ENCODE assay signal across 20 cellular contexts in the genomic region with DNA sequence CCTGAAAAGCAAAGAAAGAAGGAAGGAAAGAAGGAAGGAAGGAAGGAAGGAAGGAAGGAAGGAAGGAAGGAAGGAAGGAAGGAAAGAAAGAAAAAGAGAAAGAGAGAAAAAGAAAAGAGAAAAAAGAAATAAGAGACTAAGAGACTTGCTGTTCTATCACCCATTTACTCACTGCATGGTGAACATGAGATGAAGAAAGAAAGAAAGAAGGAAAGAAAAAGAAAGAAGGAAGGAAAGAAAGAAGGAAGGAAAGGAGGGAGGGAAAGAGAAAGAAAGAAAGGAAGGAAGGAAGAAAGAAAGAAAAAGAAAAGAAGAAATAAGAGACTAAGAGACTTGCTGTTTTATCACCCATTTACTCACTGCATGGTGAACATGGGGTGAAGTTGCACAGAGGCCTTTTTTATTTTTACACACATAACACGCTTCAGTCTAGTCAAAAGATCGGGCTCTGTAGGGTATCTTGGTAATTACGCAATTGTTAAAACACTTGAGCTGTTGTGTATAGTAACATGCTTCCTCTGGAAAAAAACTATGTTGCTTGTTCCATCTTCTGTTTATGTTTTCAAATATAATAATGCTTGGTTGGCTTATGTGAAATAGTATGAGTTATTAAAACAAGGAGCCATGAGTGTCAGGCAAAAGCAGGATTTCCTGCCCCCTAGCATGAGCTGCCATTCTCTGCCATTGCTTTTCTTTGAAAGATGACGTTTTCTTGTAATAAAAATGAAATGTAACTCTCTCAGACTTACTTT.
DNase-seq lines count a peak whose midpoint lies in the region; ATAC-seq, FAIRE-seq and TF ChIP-seq lines count a peak whose summit lies in the region.
"Had no signal": no experiment of that assay in that cellular context is flagged by ENCODE, and none has a peak within 500 bp of the region (broad histone marks: within the 10 kb centered on the region; RNA-seq: fewer than 3 reads in every experiment).

No MANE protein-coding gene starts in this region.

- H3K9me3 Mint-ChIP-seq in CD14-positive monocyte: peaks cover 0 to 9% (median 4%) of the 10 kb centered on the region in 7 donors
- peaks cover 2% of the 10 kb centered on the region for H3K9me3 Mint-ChIP-seq in neural crest cell
- H3K9me3 Mint-ChIP-seq: activated B cell treated with CpG ODN at 0.5 μM for 24 hours, memory B cell had no signal

- BruUV-seq in endothelial cell of umbilical vein (replicated peaks; lab: Mats Ljungman, UMichigan): no TSS peak

- H3K27me3 Mint-ChIP-seq in CD14-positive monocyte (ENCODE audit: low read depth in 3 of 3) (peaks cover 0 to 2% (median 0%) of the 10 kb centered on the region in 3 donors), neural crest cell (ENCODE audit: low read depth) (no peaks in the 10 kb centered on the region)
- H3K27me3 Mint-ChIP-seq: activated B cell treated with CpG ODN at 0.5 μM for 24 hours; activated CD8-positive, alpha-beta memory T cell treated with anti-CD3 and anti-CD28 coated beads, Interleukin-2, amount 10 ng/mL, durations not matched to agents 7 days and 5 days; memory B cell had no signal

- H3K4me3 Mint-ChIP-seq in CD14-positive monocyte (peak overlapping the region in 1 of 2 donors; percentile 44), neural crest cell (peak overlapping the region; percentile 30)
- H3K4me3 Mint-ChIP-seq: activated B cell treated with CpG ODN at 0.5 μM for 24 hours; activated CD8-positive, alpha-beta memory T cell treated with anti-CD3 and anti-CD28 coated beads, Interleukin-2, amount 10 ng/mL, durations not matched to agents 7 days and 5 days; memory B cell had no signal

- H3K9ac ChIP-seq in endothelial cell of umbilical vein (replicated peaks; ENCODE audit: extremely low read depth, insufficient read depth, low read length): no peak overlapping the region
- H3K9ac ChIP-seq in SK-N-SH: no peak overlapping the region
- H3K9ac ChIP-seq: KMS-11 had no signal

- TF ChIP-seq RAD21 in SK-N-SH (IDR thresholded peaks at IDR 0.05; ENCODE audit: low read length): no peak

- POLR2A ChIA-PET in endothelial cell of umbilical vein (lab: Charles Lee) (no interaction called here), SK-N-SH (lab: Yijun Ruan, JAX) (interaction anchor here (0.9 to 1.3 kb wide), 2 partner anchors 59 to 117 kb away, joined by 4 to 6 read pairs; no protein-coding TSS in a partner anchor)

- H3K4me2 ChIP-seq in endothelial cell of umbilical vein (ENCODE audit: insufficient read depth, low read length) (no peak overlapping the region), SK-N-SH (no peak overlapping the region)
- H3K4me2 ChIP-seq: KMS-11 had no signal

- TF ChIP-seq EP300 in SK-N-SH (IDR thresholded peaks at IDR 0.05; ENCODE audit: borderline replicate concordance in 1 of 2, low read depth in 1 of 2, low read length in 1 of 2): no peak

- no peak for TF ChIP-seq CTCF in CD14-positive monocyte (IDR thresholded peaks at IDR 0.05)
- TF ChIP-seq CTCF in endothelial cell of umbilical vein (IDR thresholded peaks at IDR 0.05; ENCODE audit: extremely low read depth in 1 of 2, insufficient read depth in 1 of 2, low read depth in 1 of 2, low read length in 2 of 2): no peak
- no peak for TF ChIP-seq CTCF in neural crest cell (conservative IDR thresholded peaks at IDR 0.05)
- TF ChIP-seq CTCF in BE2C (IDR thresholded peaks at IDR 0.05; ENCODE audit: low read depth, low read length): no peak
- TF ChIP-seq CTCF in SK-N-SH (IDR thresholded peaks at IDR 0.05): no peak

- H3K4me1 ChIP-seq in endothelial cell of umbilical vein (ENCODE audit: control insufficient read depth, extremely low read depth, insufficient read depth, low read length): peaks cover 2% of the 10 kb centered on the region
- peaks cover 28% of the 10 kb centered on the region for H3K4me1 ChIP-seq in BE2C
- peaks cover 7 to 12% of the 10 kb centered on the region in 2 experiments; a peak in 2 of 4 replicates for H3K4me1 ChIP-seq in SK-N-SH (ENCODE audit: control insufficient read depth in 1 of 2, insufficient read depth in 2 of 2, low read depth in 1 of 2, low read length in 1 of 2)

- peak overlapping the region in 5 of 7 donors; percentile 3 to 72 (median 46) for H3K27ac Mint-ChIP-seq in CD14-positive monocyte
- H3K27ac Mint-ChIP-seq in neural crest cell (ENCODE audit: unreplicated experiment): peak overlapping the region; percentile 81
- H3K27ac Mint-ChIP-seq: activated B cell treated with CpG ODN at 0.5 μM for 24 hours; activated CD8-positive, alpha-beta memory T cell treated with anti-CD3 and anti-CD28 coated beads, Interleukin-2, amount 10 ng/mL, durations not matched to agents 7 days and 5 days; memory B cell had no signal

- H3K9me1 ChIP-seq in endothelial cell of umbilical vein (replicated peaks; ENCODE audit: control insufficient read depth, extremely low read depth, insufficient read depth, low read length): no peaks in the 10 kb centered on the region

- no peak for TF ChIP-seq POLR2A in endothelial cell of umbilical vein (IDR thresholded peaks at IDR 0.05; ENCODE audit: low read depth, low read length)

- no peak overlapping the region for H3K27ac ChIP-seq in endothelial cell of umbilical vein (ENCODE audit: insufficient read depth, low read depth, low read length)
- no peak overlapping the region for H3K27ac ChIP-seq in SK-N-SH (ENCODE audit: low read depth in 2 of 2, low read length in 1 of 2)
- H3K27ac ChIP-seq: cardiac muscle cell, foreskin keratinocyte, KMS-11, Peyer's patch had no signal

- H3K36me3 ChIP-seq in endothelial cell of umbilical vein (ENCODE audit: control insufficient read depth in 2 of 2, extremely low read depth in 1 of 2, insufficient read depth in 2 of 2, low read length in 2 of 2) (no peaks in the 10 kb centered on the region), BE2C (no peaks in the 10 kb centered on the region), SK-N-SH (replicated peaks in 1 of 2; ENCODE audit: control insufficient read depth in 1 of 2, insufficient read depth in 2 of 2, low read length in 1 of 2) (no peaks in the 10 kb centered on the region)
- H3K36me3 ChIP-seq: cardiac muscle cell, pancreas, Peyer's patch had no signal

- DNase-seq in CD14-positive monocyte (ENCODE audit: low spot score) (no peak), NOMO-1 treated with dmso at 0.1 percent for 144 hours (lab: John Stamatoyannopoulos, UW; ENCODE audit: unreplicated experiment) (peak; percentile 17), endothelial cell of umbilical vein (ENCODE audit: low read depth, low spot score) (peak; percentile 82), neural crest cell (ENCODE audit: low read depth, low spot score) (no peak), BE2C (no peak), SK-N-SH (no peak)
- no peak for DNase-seq in activated T-cell treated with anti-CD3 and anti-CD28 coated beads, Interleukin-2, amount 50 U/mL, for 48 hours
- DNase-seq: activated B cell treated with CpG ODN at 0.5 μM for 24 hours; activated CD8-positive, alpha-beta memory T cell treated with anti-CD3 and anti-CD28 coated beads, Interleukin-2, amount 10 ng/mL, durations not matched to agents 7 days and 5 days; activated naive CD4-positive, alpha-beta T cell; NCI-H1436 treated with DMSO at 0.1 percent for 48 hours; pancreas; Peyer's patch; T-helper 1 cell had no signal

- H3K27me3 ChIP-seq in endothelial cell of umbilical vein (ENCODE audit: control insufficient read depth in 2 of 2, insufficient read depth in 2 of 2, low read length in 2 of 2): no peaks in the 10 kb centered on the region
- no peaks in the 10 kb centered on the region for H3K27me3 ChIP-seq in BE2C
- H3K27me3 ChIP-seq in SK-N-SH (ENCODE audit: insufficient read depth): no peaks in the 10 kb centered on the region
- H3K27me3 ChIP-seq: cardiac muscle cell, foreskin keratinocyte, pancreas, Peyer's patch had no signal

- H3K9me3 ChIP-seq in endothelial cell of umbilical vein (replicated peaks; ENCODE audit: control insufficient read depth, insufficient read depth, low read length) (no peaks in the 10 kb centered on the region), BE2C (no peaks in the 10 kb centered on the region), SK-N-SH (no peaks in the 10 kb centered on the region)
- H3K9me3 ChIP-seq: pancreas, Peyer's patch had no signal

- 93% methylated on average over 4 of the region's 4 CpGs for WGBS in SK-N-SH (ENCODE audit: low lambda C conversion rate)

- dilution Hi-C loops in endothelial cell of umbilical vein (cut with MboI; ENCODE audit: extremely low pct_ligation_motif_present, low sequenced_read_pairs): no loop called here

- H3K4me1 Mint-ChIP-seq in CD14-positive monocyte: peaks cover 24% of the 10 kb centered on the region
- H3K4me1 Mint-ChIP-seq in neural crest cell: peaks cover 49% of the 10 kb centered on the region

- ATAC-seq in GM18517 (IDR thresholded peaks at IDR 0.05; ENCODE audit: unreplicated experiment): no peak
- ATAC-seq: activated CD8-positive, alpha-beta memory T cell treated with anti-CD3 and anti-CD28 coated beads, Interleukin-2, amount 10 ng/mL, durations not matched to agents 7 days and 5 days; foreskin keratinocyte had no signal

- no peaks in the 10 kb centered on the region for H3F3A ChIP-seq in SK-N-SH (replicated peaks; ENCODE audit: insufficient read depth)

- FAIRE-seq in endothelial cell of umbilical vein (lab: Jason Lieb, UNC): peak; percentile 71
- FAIRE-seq: GM12891, pancreas had no signal

- CTCF ChIA-PET in endothelial cell of umbilical vein (lab: Charles Lee): interaction anchor here (0.8 to 1.4 kb wide), 3 partner anchors 10 to 1195 kb away, joined by 3 to 4 read pairs (median 3); no protein-coding TSS in a partner anchor
- CTCF ChIA-PET in SK-N-SH (lab: Yijun Ruan, JAX): interaction anchor here (0.6 to 0.8 kb wide), 2 partner anchors 64 to 65 kb away, joined by 3 read pairs; no protein-coding TSS in a partner anchor

- intact Hi-C loops in CD14-positive monocyte (cut with micrococcal nuclease): no loop called here
- intact Hi-C loops in endothelial cell of umbilical vein (cut with micrococcal nuclease): no loop called here

- H3K9me2 ChIP-seq in SK-N-SH: no peaks in the 10 kb centered on the region

- H3K79me2 ChIP-seq in endothelial cell of umbilical vein (ENCODE audit: control insufficient read depth, insufficient read depth, low read length): no peaks in the 10 kb centered on the region
- no peaks in the 10 kb centered on the region for H3K79me2 ChIP-seq in SK-N-SH (ENCODE audit: insufficient read depth)

- H2AFZ ChIP-seq in endothelial cell of umbilical vein (ENCODE audit: low read depth, low read length): no peak overlapping the region
- H2AFZ ChIP-seq in SK-N-SH (ENCODE audit: low read depth): no peak overlapping the region

- H3K4me3 ChIP-seq in endothelial cell of umbilical vein (replicated peaks in 1 of 3; ENCODE audit: insufficient read depth in 1 of 3, low read depth in 1 of 3, low read length in 3 of 3): no peak overlapping the region
- no peak overlapping the region for H3K4me3 ChIP-seq in BE2C (ENCODE audit: low read depth, low read length)
- H3K4me3 ChIP-seq in SK-N-SH (ENCODE audit: low read depth in 2 of 2, low read length in 1 of 2): no peak overlapping the region
- H3K4me3 ChIP-seq: cardiac muscle cell, pancreas, Peyer's patch had no signal

- H3K36me3 Mint-ChIP-seq in CD14-positive monocyte: no peaks in the 10 kb centered on the region
- H3K36me3 Mint-ChIP-seq in neural crest cell (ENCODE audit: low read depth): no peaks in the 10 kb centered on the region
- H3K36me3 Mint-ChIP-seq: activated CD8-positive, alpha-beta memory T cell treated with anti-CD3 and anti-CD28 coated beads, Interleukin-2, amount 10 ng/mL, durations not matched to agents 7 days and 5 days; memory B cell had no signal

- H4K20me1 ChIP-seq in endothelial cell of umbilical vein (replicated peaks; ENCODE audit: control insufficient read depth, extremely low read depth, insufficient read depth, low read length) (no peaks in the 10 kb centered on the region), SK-N-SH (ENCODE audit: insufficient read depth) (no peaks in the 10 kb centered on the region)

Comparison
In these comparisons a context has a peak if more than half of its experiments do, and no peak if none do; other contexts are left out.
1. DNase-seq: peak in NOMO-1 treated with dmso at 0.1 percent for 144 hours (single experiment) and endothelial cell of umbilical vein (single experiment); none in CD14-positive monocyte (single experiment), neural crest cell (single experiment), activated T-cell treated with anti-CD3 and anti-CD28 coated beads, Interleukin-2, amount 50 U/mL, for 48 hours (0 of 2), BE2C (single experiment) and SK-N-SH (single experiment).